In genomic region chr11:134558916-134559616, GRCh38 we compare ENCODE assay signal across 14 cellular contexts.
"Had no signal": no experiment of that assay in that cellular context is flagged by ENCODE, and none has a peak within 500 bp of the region (broad histone marks: within the 10 kb centered on the region; RNA-seq: fewer than 3 reads in every experiment).

No MANE protein-coding gene starts in this region.

- H3K9me3 ChIP-seq: esophagus squamous epithelium had no signal

- H3K36me3 ChIP-seq: brain microvascular endothelial cell, esophagus squamous epithelium, WERI-Rb-1 had no signal

- H3K27me3 ChIP-seq: brain microvascular endothelial cell, dorsolateral prefrontal cortex had no signal

- DNase-seq: activated CD4-positive, alpha-beta T cell treated with anti-CD3 and anti-CD28 coated beads for 36 hours; activated T-cell treated with anti-CD3 and anti-CD28 coated beads, Interleukin-2, amount 50 U/mL, for 24 hours; amygdala; brain microvascular endothelial cell; cerebellar nuclear complex; dorsolateral prefrontal cortex; esophagus squamous epithelium; foreskin fibroblast; stimulated activated naive CD4-positive, alpha-beta T cell treated with Interleukin-2 at 50 U/mL for 16 hours; T-helper 1 cell; WERI-Rb-1 had no signal

- ATAC-seq: activated CD4-positive, alpha-beta T cell treated with anti-CD3 and anti-CD28 coated beads for 36 hours; naive thymus-derived CD4-positive, alpha-beta T cell; sciatic nerve had no signal

- H3K27ac ChIP-seq: brain microvascular endothelial cell, dorsolateral prefrontal cortex, esophagus squamous epithelium, WERI-Rb-1 had no signal

- H3K4me3 ChIP-seq: dorsolateral prefrontal cortex, esophagus squamous epithelium, lung had no signal

- H3K4me1 ChIP-seq: esophagus squamous epithelium had no signal
